Comparison of ENCODE assay signal across 19 cellular contexts in the genomic region with DNA sequence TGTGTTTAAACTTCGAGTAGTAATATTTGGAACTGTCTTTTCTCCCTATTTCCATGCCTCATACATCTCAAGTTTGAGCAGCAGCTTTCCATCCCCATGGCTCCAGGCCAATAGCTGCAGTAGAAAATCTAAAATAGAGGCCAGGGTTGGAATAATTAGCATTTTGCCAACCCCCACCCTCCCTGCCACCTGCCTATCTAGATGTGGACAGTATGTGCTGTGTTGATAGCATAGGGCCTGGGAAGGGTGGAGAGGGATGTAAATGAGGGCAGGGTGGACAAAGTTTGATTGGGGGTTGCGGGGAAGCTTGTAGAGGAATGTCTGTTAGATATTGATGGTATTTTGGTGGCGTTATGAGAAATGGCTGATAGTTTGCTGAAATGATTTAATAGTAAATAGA. TPM values are rescaled to one million over a fixed set of nuclear protein-coding genes. Genes with fewer than 3 reads are reported as not detected.
DNase-seq lines count a peak whose midpoint lies in the region; ATAC-seq and TF ChIP-seq lines count a peak whose summit lies in the region.
"Had no signal": no experiment of that assay in that cellular context is flagged by ENCODE, and none has a peak within 500 bp of the region (broad histone marks: within the 10 kb centered on the region; RNA-seq: fewer than 3 reads in every experiment).

No MANE protein-coding gene starts in this region.

- peaks cover 80 to 88% of the 10 kb centered on the region in 2 donors for H3K4me1 Mint-ChIP-seq in natural killer cell
- peaks cover 65 to 77% of the 10 kb centered on the region in 2 donors for H3K4me1 Mint-ChIP-seq in natural killer cell treated with Interleukin-12 subunit alpha and Interleukin-12 subunit beta and Interleukin-15 and Interleukin-18, amount 100 ng/mL, for 72 hours (ENCODE audit: low read depth in 2 of 2)

- CTCF ChIA-PET in PC-9 (lab: Charles Lee): no interaction called here

- H4K20me1 ChIP-seq in PC-9 (ENCODE audit: insufficient read depth): peaks cover 40% of the 10 kb centered on the region

- H3K9me2 ChIP-seq in PC-9 (ENCODE audit: insufficient read depth): no peaks in the 10 kb centered on the region

- H3K27ac ChIP-seq in PC-9: no peak overlapping the region
- H3K27ac ChIP-seq: foreskin keratinocyte, skin epidermis, WERI-Rb-1 had no signal

- peaks cover 54% of the 10 kb centered on the region for H3K36me3 ChIP-seq in PC-9 (ENCODE audit: low read depth)

- POLR2A ChIA-PET in PC-9 (lab: Charles Lee; ENCODE audit: unreplicated experiment): no interaction called here

- H3K27ac Mint-ChIP-seq in natural killer cell: no peak overlapping the region
- no peak overlapping the region for H3K27ac Mint-ChIP-seq in natural killer cell treated with Interleukin-12 subunit alpha and Interleukin-12 subunit beta and Interleukin-15 and Interleukin-18, amount 100 ng/mL, for 72 hours
- H3K27ac Mint-ChIP-seq: activated CD4-positive, alpha-beta memory T cell treated with anti-CD3 and anti-CD28 coated beads, Interleukin-2, amount 10 ng/mL, durations not matched to agents 7 days and 5 days had no signal

- no peaks in the 10 kb centered on the region for H3K36me3 Mint-ChIP-seq in natural killer cell
- H3K36me3 Mint-ChIP-seq in natural killer cell treated with Interleukin-12 subunit alpha and Interleukin-12 subunit beta and Interleukin-15 and Interleukin-18, amount 100 ng/mL, for 72 hours: peaks cover 19% of the 10 kb centered on the region

- H3K9me3 ChIP-seq in PC-9 (ENCODE audit: insufficient read depth, low read depth): no peaks in the 10 kb centered on the region

- intact Hi-C loops in natural killer cell (cut with micrococcal nuclease): no loop called here
- intact Hi-C loops in PC-9 (cut with micrococcal nuclease; ENCODE audit: unreplicated experiment): no loop called here
- intact Hi-C loops in left ventricle myocardium superior (cut with micrococcal nuclease): no loop called here

- DNase-seq in natural killer cell (no peak), PC-9 (no peak), left ventricle myocardium superior (no peak), SKM-1 treated with dmso at 0.1 percent for 144 hours (lab: John Stamatoyannopoulos, UW; ENCODE audit: unreplicated experiment) (no peak), HK-2 (ENCODE audit: unreplicated experiment) (no peak)
- no peak for DNase-seq in natural killer cell treated with Interleukin-12 subunit alpha and Interleukin-12 subunit beta and Interleukin-15 and Interleukin-18, amount 100 ng/mL, for 72 hours (ENCODE audit: low spot score)
- DNase-seq: activated CD4-positive, alpha-beta memory T cell treated with anti-CD3 and anti-CD28 coated beads, Interleukin-2, amount 10 ng/mL, durations not matched to agents 7 days and 5 days; COR-L47; foreskin keratinocyte; GF-D8; left cardiac atrium; NCI-H1048; NCI-H2107; stimulated activated CD4-positive, alpha-beta T cell treated with anti-CD3 and anti-CD28 coated beads, Interleukin-4, amount 100 ng/mL, for 24 hours; SW 1271; WERI-Rb-1 had no signal

- peaks cover 6% of the 10 kb centered on the region; the same call in 1 of the 2 replicates for H3F3A ChIP-seq in PC-9 (ENCODE audit: insufficient read depth, low read depth)

- H3K4me2 ChIP-seq in PC-9: peak overlapping the region; percentile 96

- no TSS peak for BruUV-seq in PC-9 (replicated peaks; lab: Mats Ljungman, UMichigan)

- TF ChIP-seq CTCF in natural killer cell (IDR thresholded peaks at IDR 0.05): no peak
- no peak for TF ChIP-seq CTCF in PC-9 (conservative IDR thresholded peaks at IDR 0.05)

- H3K4me1 ChIP-seq in PC-9 (replicated peaks; ENCODE audit: insufficient read depth): peaks cover 44% of the 10 kb centered on the region

- H2AFZ ChIP-seq in PC-9: no peak overlapping the region

- H3K27me3 ChIP-seq in PC-9 (ENCODE audit: insufficient read depth, low read depth): no peaks in the 10 kb centered on the region
- H3K27me3 ChIP-seq: foreskin keratinocyte had no signal

- H3K9me3 Mint-ChIP-seq in natural killer cell: no peaks in the 10 kb centered on the region
- no peaks in the 10 kb centered on the region for H3K9me3 Mint-ChIP-seq in natural killer cell treated with Interleukin-12 subunit alpha and Interleukin-12 subunit beta and Interleukin-15 and Interleukin-18, amount 100 ng/mL, for 72 hours
- H3K9me3 Mint-ChIP-seq: activated CD4-positive, alpha-beta memory T cell treated with anti-CD3 and anti-CD28 coated beads, Interleukin-2, amount 10 ng/mL, durations not matched to agents 7 days and 5 days had no signal

- no peak for ATAC-seq in natural killer cell
- ATAC-seq in natural killer cell treated with Interleukin-12 subunit alpha and Interleukin-12 subunit beta and Interleukin-15 and Interleukin-18, amount 100 ng/mL, for 72 hours: no peak
- peak; percentile 38 for ATAC-seq in left ventricle myocardium superior
- ATAC-seq in HG03354 (IDR thresholded peaks at IDR 0.05; ENCODE audit: poor library complexity, severe bottlenecking, unreplicated experiment): no peak
- ATAC-seq in GM18873 (IDR thresholded peaks at IDR 0.05; ENCODE audit: low FRiP score, unreplicated experiment): no peak
- ATAC-seq: foreskin keratinocyte had no signal

- no peaks in the 10 kb centered on the region for H3K27me3 Mint-ChIP-seq in natural killer cell (ENCODE audit: low read depth in 2 of 2)
- no peaks in the 10 kb centered on the region for H3K27me3 Mint-ChIP-seq in natural killer cell treated with Interleukin-12 subunit alpha and Interleukin-12 subunit beta and Interleukin-15 and Interleukin-18, amount 100 ng/mL, for 72 hours
- H3K27me3 Mint-ChIP-seq: activated CD4-positive, alpha-beta memory T cell treated with anti-CD3 and anti-CD28 coated beads, Interleukin-2, amount 10 ng/mL, durations not matched to agents 7 days and 5 days had no signal

- H3K79me2 ChIP-seq in PC-9 (ENCODE audit: low read depth): peaks cover 100% of the 10 kb centered on the region

- H3K4me3 Mint-ChIP-seq in natural killer cell: peak overlapping the region; percentile 50
- H3K4me3 Mint-ChIP-seq in natural killer cell treated with Interleukin-12 subunit alpha and Interleukin-12 subunit beta and Interleukin-15 and Interleukin-18, amount 100 ng/mL, for 72 hours: no peak overlapping the region
- H3K4me3 Mint-ChIP-seq: activated CD4-positive, alpha-beta memory T cell treated with anti-CD3 and anti-CD28 coated beads, Interleukin-2, amount 10 ng/mL, durations not matched to agents 7 days and 5 days had no signal

- H3K4me3 ChIP-seq in PC-9: no peak overlapping the region
- H3K4me3 ChIP-seq: skin epidermis had no signal

RNA-seq across cellular contexts. Expression of a gene that starts 5.6 kb away (rescaled TPM):
- total RNA-seq in natural killer cell (10 to 100 TPM; 32.2 to 36.3 (median 36.3) TPM), PC-9 (2021) (39.1 and 55.8 TPM in 2 replicates), left ventricle myocardium superior (25.3 TPM)
- 10 to 100 TPM; 77.5 to 81.2 TPM for total RNA-seq in natural killer cell treated with Interleukin-12 subunit alpha and Interleukin-12 subunit beta and Interleukin-15 and Interleukin-18, amount 100 ng/mL, for 72 hours
